Comparison of ENCODE assay signal across 17 cellular contexts in genomic region chr5:10502130-10502529, GRCh38.
DNase-seq lines count a peak whose midpoint lies in the region; ATAC-seq and TF ChIP-seq lines count a peak whose summit lies in the region.
"Had no signal": no experiment of that assay in that cellular context is flagged by ENCODE, and none has a peak within 500 bp of the region (broad histone marks: within the 10 kb centered on the region; RNA-seq: fewer than 3 reads in every experiment).

No MANE protein-coding gene starts in this region.

- no peak overlapping the region for H4K8ac ChIP-seq in IMR-90 (ENCODE audit: low read depth in 2 of 2, low read length in 2 of 2)

- H3K27ac ChIP-seq in IMR-90 (ENCODE audit: insufficient read depth, low read length) = no peak overlapping the region
- H3K27ac ChIP-seq in body of pancreas = peak overlapping the region in 1 of 4 donors; percentile 50
- peak overlapping the region in 4 of 8 donors; percentile 10 to 66 (median 58) for H3K27ac ChIP-seq in spleen
- H3K27ac ChIP-seq: BLaER1 had no signal

- no peak for TF ChIP-seq CTCF in IMR-90 (conservative IDR thresholded peaks at IDR 0.05; ENCODE audit: low read depth, low read length)
- no peak for TF ChIP-seq CTCF in body of pancreas (IDR thresholded peaks at IDR 0.05)
- no peak for TF ChIP-seq CTCF in spleen (IDR thresholded peaks at IDR 0.05 in 8 of 11, conservative IDR thresholded peaks at IDR 0.05 in 3 of 11)

- no peaks in the 10 kb centered on the region for H3K9me3 ChIP-seq in IMR-90 (ENCODE audit: control insufficient read depth, insufficient read depth, low read length)
- no peaks in the 10 kb centered on the region for H3K9me3 ChIP-seq in body of pancreas
- no peaks in the 10 kb centered on the region for H3K9me3 ChIP-seq in spleen

- TF ChIP-seq POLR2A in IMR-90 (IDR thresholded peaks at IDR 0.05; ENCODE audit: low read depth, low read length) (no peak), body of pancreas (IDR thresholded peaks at IDR 0.05) (no peak), spleen (IDR thresholded peaks at IDR 0.05) (no peak), GM18505 (IDR thresholded peaks at IDR 0.05; ENCODE audit: borderline replicate concordance, extremely low read depth, insufficient read depth, insufficient read length) (no peak)

- H4K5ac ChIP-seq in IMR-90 (ENCODE audit: low read depth, low read length) = no peak overlapping the region

- H3K27me3 ChIP-seq in IMR-90 (ENCODE audit: control insufficient read depth, insufficient read depth, low read length) (no peaks in the 10 kb centered on the region), body of pancreas (no peaks in the 10 kb centered on the region), spleen (replicated peaks in 1 of 7) (no peaks in the 10 kb centered on the region)
- H3K27me3 ChIP-seq: BLaER1 had no signal

- peaks cover 5% of the 10 kb centered on the region; the same call in 1 of the 2 replicates for H3K4me1 ChIP-seq in IMR-90 (ENCODE audit: control insufficient read depth, insufficient read depth, low read length)
- peaks cover 9% of the 10 kb centered on the region for H3K4me1 ChIP-seq in body of pancreas
- H3K4me1 ChIP-seq in spleen = peaks cover 0 to 52% (median 27%) of the 10 kb centered on the region in 6 donors

- no TSS peak for BruUV-seq in IMR-90 (replicated peaks; lab: Mats Ljungman, UMichigan)

- H3K4me3 ChIP-seq in IMR-90 (ENCODE audit: insufficient read depth, low read depth, low read length) (no peak overlapping the region), body of pancreas (no peak overlapping the region), spleen (no peak overlapping the region)
- H3K4me3 ChIP-seq: BLaER1 had no signal

- H2BK15ac ChIP-seq in IMR-90 (ENCODE audit: low read depth, low read length) = no peak overlapping the region

- no peak overlapping the region for H3K14ac ChIP-seq in IMR-90 (replicated peaks; ENCODE audit: low read depth, low read length)

- H4K91ac ChIP-seq in IMR-90 (ENCODE audit: insufficient read depth, low read depth, low read length) = no peak overlapping the region

- no peak overlapping the region for H3K23ac ChIP-seq in IMR-90 (ENCODE audit: low read depth, low read length)

- in situ Hi-C loops in IMR-90 (cut with MboI; ENCODE audit: low sequenced_read_pairs) = no loop called here

- H3K56ac ChIP-seq in IMR-90 (ENCODE audit: extremely low read depth, insufficient read depth, low read length) = no peak overlapping the region

- dilution Hi-C loops in IMR-90 (cut with HindIII; ENCODE audit: low sequenced_read_pairs, unreplicated experiment) = no loop called here

- no peak overlapping the region for H3K4me2 ChIP-seq in IMR-90 (ENCODE audit: low read depth, low read length)
- H3K4me2 ChIP-seq: BLaER1 had no signal

- CTCF ChIA-PET in IMR-90 (lab: Yijun Ruan, JAX) = no interaction called here

- 80% methylated on average over 1 of the region's 8 CpGs; no CpG with 5 or more reads in 1 of the 2 experiments for WGBS in IMR-90 (ENCODE audit: extremely low coverage in 2 of 2, insufficient read length in 1 of 2), 2 experiments
- WGBS in body of pancreas, 2 donors = 79 to 85% methylated on average over 7 to 8 of the region's 8 CpGs
- WGBS in spleen, 5 donors = 60 to 72% (median 66%) methylated on average over 8 of the region's 8 CpGs

- H3K18ac ChIP-seq in IMR-90 (ENCODE audit: low read depth, low read length) = no peak overlapping the region

- no peak overlapping the region for H2AFZ ChIP-seq in IMR-90 (replicated peaks; ENCODE audit: low read length, poor library complexity)

- no peak for TF ChIP-seq RAD21 in IMR-90 (IDR thresholded peaks at IDR 0.05; ENCODE audit: low read length)

- 0 out of 2 replicates have a peak overlapping the region, but pooled peaks have one; percentile 21 for H2AK5ac ChIP-seq in IMR-90 (ENCODE audit: low read depth, low read length)

- no peak overlapping the region for H2BK20ac ChIP-seq in IMR-90 (ENCODE audit: low read depth, low read length)

- DNase-seq in CD1c-positive myeloid dendritic cell (ENCODE audit: extremely low spot score) (peak; percentile 29), IMR-90 (no peak), body of pancreas (no peak), spleen (peak; percentile 75), activated gamma-delta T cell (lab: John Stamatoyannopoulos, UW) (no peak), COR-L47 (lab: John Stamatoyannopoulos, UW) (no peak)
- DNase-seq: CD8-positive, alpha-beta T cell; DMS79; Karpas-422; NCI-H1417 treated with DMSO at 0.1 percent for 48 hours; NCI-H187 treated with DMSO at 0.1 percent for 48 hours; NCI-H226; NCI-H524; NCI-H82 had no signal

- no peak overlapping the region for H2BK5ac ChIP-seq in IMR-90 (ENCODE audit: low read depth, low read length, poor library complexity, severe bottlenecking)

- H3K36me3 ChIP-seq in IMR-90 (ENCODE audit: control insufficient read depth, insufficient read depth, low read length) = no peaks in the 10 kb centered on the region
- H3K36me3 ChIP-seq in body of pancreas (replicated peaks in 1 of 2; ENCODE audit: insufficient read depth in 1 of 2, low read depth in 2 of 2) = no peaks in the 10 kb centered on the region
- H3K36me3 ChIP-seq in spleen = no peaks in the 10 kb centered on the region
- H3K36me3 ChIP-seq: BLaER1 had no signal

- H3K9me1 ChIP-seq in IMR-90 (ENCODE audit: insufficient read depth, low read length) = no peaks in the 10 kb centered on the region; the same call in 1 of the 2 replicates

- intact Hi-C loops in IMR-90 (cut with micrococcal nuclease) (no loop called here), body of pancreas (cut with DNase I) (no loop called here), spleen (cut with DNase I; ENCODE audit: low total_unique reads) (no loop called here)

- no peak overlapping the region for H2BK120ac ChIP-seq in IMR-90 (ENCODE audit: low read depth, low read length)

- no peak overlapping the region for H2AK9ac ChIP-seq in IMR-90 (replicated peaks; ENCODE audit: low read depth, low read length, poor library complexity)

- no peaks in the 10 kb centered on the region for H3K79me1 ChIP-seq in IMR-90 (ENCODE audit: low read depth in 1 of 2, low read length in 2 of 2)

- POLR2A ChIA-PET in IMR-90 (lab: Charles Lee; ENCODE audit: unreplicated experiment) = no interaction called here

- H3K4ac ChIP-seq in IMR-90 (ENCODE audit: low read depth, low read length) = no peak overlapping the region

- no peaks in the 10 kb centered on the region for H4K20me1 ChIP-seq in IMR-90 (ENCODE audit: insufficient read depth, low read length)
- H4K20me1 ChIP-seq: BLaER1 had no signal

- H3K9ac ChIP-seq in IMR-90 (ENCODE audit: low read depth, low read length) = no peak overlapping the region
- H3K9ac ChIP-seq: BLaER1 had no signal

- ATAC-seq in IMR-90 (ENCODE audit: low read depth) (no peak), body of pancreas (peak; percentile 26), GM21515 (IDR thresholded peaks at IDR 0.05; ENCODE audit: unreplicated experiment) (no peak), GM18505 (IDR thresholded peaks at IDR 0.05; ENCODE audit: unreplicated experiment) (no peak)
- ATAC-seq: CD8-positive, alpha-beta T cell had no signal

TF ChIP-seq in IMR-90, 13 proteins besides CTCF, POLR2A, EP300 and RAD21:
- TF ChIP-seq RCOR1 (IDR thresholded peaks at IDR 0.05; ENCODE audit: insufficient replicate concordance, low read length) (no peak), MAZ (IDR thresholded peaks at IDR 0.05; ENCODE audit: borderline replicate concordance, low read depth, low read length) (no peak), ELK1 (IDR thresholded peaks at IDR 0.05; ENCODE audit: borderline replicate concordance, low read depth, low read length) (no peak), MXI1 (IDR thresholded peaks at IDR 0.05; ENCODE audit: borderline replicate concordance, low read depth, low read length) (no peak), RFX5 (IDR thresholded peaks at IDR 0.05; ENCODE audit: low read depth, low read length) (no peak), CHD1 (IDR thresholded peaks at IDR 0.05; ENCODE audit: low read depth, low read length) (no peak), USF2 (IDR thresholded peaks at IDR 0.05; ENCODE audit: low read depth, low read length) (no peak), MAFK (IDR thresholded peaks at IDR 0.05; ENCODE audit: low read depth, low read length) (no peak), SMC3 (IDR thresholded peaks at IDR 0.05; ENCODE audit: low read depth, low read length) (no peak), CEBPB (IDR thresholded peaks at IDR 0.05; ENCODE audit: low read depth, low read length) (no peak), FOS (IDR thresholded peaks at IDR 0.05; ENCODE audit: low read depth, low read length) (no peak), NFE2L2 (IDR thresholded peaks at IDR 0.05; ENCODE audit: low read depth, low read length) (no peak), BHLHE40 (IDR thresholded peaks at IDR 0.05; ENCODE audit: low read depth, low read length) (no peak)

Comparison
In these comparisons a context has a peak if more than half of its experiments do, and no peak if none do; other contexts are left out.
1. DNase-seq: peak in CD1c-positive myeloid dendritic cell (single experiment) and spleen (single experiment); none in IMR-90 (single experiment), body of pancreas (0 of 4), activated gamma-delta T cell (single experiment) and COR-L47 (single experiment).